ENCODE assay signal across 14 cellular contexts in the genomic region with DNA sequence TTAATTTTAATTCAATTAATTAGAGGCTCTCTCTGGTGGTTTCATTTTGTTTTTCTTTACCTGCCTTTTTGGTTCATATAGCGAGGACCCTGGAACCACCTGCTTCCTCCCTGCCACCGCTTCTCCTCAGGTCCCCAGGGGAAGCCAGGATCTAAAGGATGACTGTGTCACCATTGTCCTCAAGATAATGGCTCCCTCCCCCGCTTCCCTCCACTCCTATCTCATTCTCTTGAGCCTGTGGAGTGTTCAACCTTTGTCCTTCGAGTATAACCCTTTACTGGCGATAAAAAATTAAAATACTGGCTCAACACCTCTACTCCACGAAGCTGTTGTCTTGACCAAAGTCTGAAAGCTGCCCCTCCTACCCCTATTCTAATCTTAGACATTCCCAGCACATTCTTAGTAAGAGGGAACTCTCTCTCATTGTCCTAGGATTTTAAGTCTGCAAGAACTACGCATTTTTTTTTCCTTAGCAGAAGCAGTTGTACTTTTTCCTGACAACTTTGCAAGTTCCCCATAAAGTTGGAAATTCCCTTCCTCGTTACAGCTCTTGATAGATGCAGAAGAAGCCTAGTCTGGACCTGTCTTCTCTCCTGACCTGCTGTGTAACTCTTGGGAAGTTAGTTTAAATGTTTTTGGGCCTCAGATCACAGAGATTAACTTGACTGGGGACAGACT. TPM values are rescaled to one million over a fixed set of nuclear protein-coding genes. Genes with fewer than 3 reads are reported as not detected.
DNase-seq lines count a peak whose midpoint lies in the region; ATAC-seq, FAIRE-seq and TF ChIP-seq lines count a peak whose summit lies in the region.
"Had no signal": no experiment of that assay in that cellular context is flagged by ENCODE, and none has a peak within 500 bp of the region (broad histone marks: within the 10 kb centered on the region; RNA-seq: fewer than 3 reads in every experiment).

No MANE protein-coding gene starts in this region.

- H3K9me3 ChIP-seq in cardiac muscle cell (ENCODE audit: low read depth), result no peaks in the 10 kb centered on the region
- H3K9me3 ChIP-seq in small intestine (ENCODE audit: control insufficient read depth, low read depth), result no peaks in the 10 kb centered on the region

- 12 to 34% (median 26%) methylated on average over 8 of the region's 8 CpGs for WGBS in small intestine, 3 donors

- H3K27ac ChIP-seq in cardiac muscle cell (peak overlapping the region; percentile 89), small intestine (ENCODE audit: low read depth in 1 of 2, low read length in 1 of 2) (peak overlapping the region; percentile 81 to 84)
- H3K27ac ChIP-seq: 22Rv1, epithelial cell of prostate had no signal

- no peak for ATAC-seq in HG03571 (IDR thresholded peaks at IDR 0.05; ENCODE audit: unreplicated experiment)

- H3K4me1 ChIP-seq in cardiac muscle cell (ENCODE audit: low read depth) (peaks cover 54% of the 10 kb centered on the region), small intestine (ENCODE audit: control insufficient read depth in 2 of 2, insufficient read depth in 1 of 2, low read depth in 1 of 2, low read length in 1 of 2) (peaks cover 14 to 20% of the 10 kb centered on the region in 2 donors)

- DNase-seq in DMS53 (lab: John Stamatoyannopoulos, UW), result peak; percentile 24
- DNase-seq in DMS53 treated with DMSO at 0.1 percent for 48 hours (lab: John Stamatoyannopoulos, UW; ENCODE audit: unreplicated experiment), result no peak
- DNase-seq in NCI-H748 treated with DMSO at 0.1 percent for 48 hours (lab: John Stamatoyannopoulos, UW), result peak; percentile 72
- no peak for DNase-seq in cardiac muscle cell (ENCODE audit: low read depth in 1 of 2, low spot score in 1 of 2)
- DNase-seq in small intestine, result peak; percentile 95
- DNase-seq in SKM-1 (lab: John Stamatoyannopoulos, UW; ENCODE audit: unreplicated experiment), result no peak
- no peak for DNase-seq in GOT3 (lab: John Stamatoyannopoulos, UW)
- DNase-seq: activated T-cell treated with anti-CD3 and anti-CD28 coated beads, Interleukin-2, amount 50 U/mL, for 48 hours; natural killer cell; NCI-H446; SIG-M5 had no signal

- no peak for FAIRE-seq in small intestine (lab: Jason Lieb, UNC)

- H3K4me3 ChIP-seq in cardiac muscle cell (no peak overlapping the region), small intestine (ENCODE audit: low read depth in 1 of 2, low read length in 2 of 2) (no peak overlapping the region)

- H3K27me3 ChIP-seq in cardiac muscle cell, result no peaks in the 10 kb centered on the region
- H3K27me3 ChIP-seq in small intestine (ENCODE audit: control insufficient read depth in 2 of 2, insufficient read depth in 2 of 2, low read length in 2 of 2), result no peaks in the 10 kb centered on the region

- TF ChIP-seq CTCF in cardiac muscle cell (IDR thresholded peaks at IDR 0.05; ENCODE audit: low read depth, low read length), result no peak

- H3K36me3 ChIP-seq in cardiac muscle cell (no peaks in the 10 kb centered on the region), small intestine (ENCODE audit: control insufficient read depth in 2 of 2, insufficient read depth in 2 of 2, low read length in 2 of 2) (no peaks in the 10 kb centered on the region)

RNA-seq across cellular contexts. Expression of a gene that starts 12.6 kb away (rescaled TPM):
- 99.4 and 117 TPM in 2 replicates for total RNA-seq in cardiac muscle cell
- polyA plus RNA-seq in cardiac muscle cell (31.4 and 37.1 TPM in 2 replicates), small intestine (10 to 100 TPM; 56.4 to 93.5 (median 85.0) TPM)

RNA-seq across cellular contexts. Expression of a gene that starts 36.8 kb away (rescaled TPM):
- 14.1 and 21.2 TPM in 2 replicates for total RNA-seq in cardiac muscle cell
- polyA plus RNA-seq in cardiac muscle cell (8.4 and 16.6 TPM in 2 replicates), small intestine (1 to 10 TPM in 1 of 3 donors, under 1 TPM in 2; 0.45 to 1.7 (median 0.54) TPM)

RNA-seq across cellular contexts. Expression of a gene that starts 59.9 kb away (rescaled TPM):
- total RNA-seq in cardiac muscle cell, result 46.1 and 67.2 TPM in 2 replicates
- polyA plus RNA-seq in cardiac muscle cell, result 44.7 and 45.7 TPM in 2 replicates
- polyA plus RNA-seq in small intestine, result 10 to 100 TPM; 21.6 to 40.8 (median 22.6) TPM

Comparison
In these comparisons a context has a peak if more than half of its experiments do, and no peak if none do; other contexts are left out.
1. DNase-seq: peak in DMS53 (single experiment), NCI-H748 treated with DMSO at 0.1 percent for 48 hours (single experiment) and small intestine (single experiment); none in DMS53 treated with DMSO at 0.1 percent for 48 hours (single experiment), cardiac muscle cell (0 of 2), SKM-1 (single experiment) and GOT3 (single experiment).